Comparison of ENCODE assay signal across 9 cellular contexts in the genomic region with DNA sequence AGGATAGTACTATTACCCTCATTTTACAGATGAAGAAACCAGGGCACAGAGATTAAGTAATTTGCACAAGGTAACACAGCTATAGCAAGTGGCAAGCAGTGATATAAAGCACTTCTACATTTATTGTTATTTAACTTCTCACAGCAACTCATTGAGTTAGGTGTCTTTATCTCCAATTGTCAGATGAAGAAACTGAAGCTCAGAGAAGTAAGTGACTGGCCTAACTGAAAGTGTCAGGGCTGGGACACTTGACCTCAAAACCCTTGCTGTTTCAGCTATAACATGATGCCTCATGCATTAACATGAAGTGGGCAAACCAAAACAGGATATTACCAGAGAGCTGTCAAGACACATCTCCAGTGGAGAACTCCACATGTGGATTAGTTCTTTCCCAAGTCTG.
A peak's percentile ranks its signal among the peaks of the same experiment; 100 is the strongest.
DNase-seq lines count a peak whose midpoint lies in the region; ATAC-seq and TF ChIP-seq lines count a peak whose summit lies in the region.
"Had no signal": no experiment of that assay in that cellular context is flagged by ENCODE, and none has a peak within 500 bp of the region (broad histone marks: within the 10 kb centered on the region; RNA-seq: fewer than 3 reads in every experiment).

No MANE protein-coding gene starts in this region.

- H2BK5ac ChIP-seq in mesendoderm (ENCODE audit: low read length): no peak overlapping the region

- no peak overlapping the region for H3K27ac ChIP-seq in mesendoderm (ENCODE audit: low read depth, low read length)
- H3K27ac ChIP-seq in thyroid gland: no peak overlapping the region
- H3K27ac ChIP-seq in adrenal gland: no peak overlapping the region
- H3K27ac ChIP-seq in gastrocnemius medialis: no peak overlapping the region

- in situ Hi-C loops in gastrocnemius medialis (cut with MboI; ENCODE audit: low sequenced_read_pairs in 4 of 4): no loop called here

- no peak overlapping the region for H3K9ac ChIP-seq in mesendoderm (ENCODE audit: low read length)

- no peak overlapping the region for H2BK15ac ChIP-seq in mesendoderm (replicated peaks; ENCODE audit: low read depth)

- no peaks in the 10 kb centered on the region for H3K27me3 ChIP-seq in mesendoderm (ENCODE audit: insufficient read depth, low read length, poor library complexity)
- no peaks in the 10 kb centered on the region for H3K27me3 ChIP-seq in thyroid gland
- H3K27me3 ChIP-seq in adrenal gland: no peaks in the 10 kb centered on the region
- H3K27me3 ChIP-seq in gastrocnemius medialis: no peaks in the 10 kb centered on the region

- no peak overlapping the region for H2BK120ac ChIP-seq in mesendoderm (ENCODE audit: low read depth, low read length)

- H3K4me3 ChIP-seq in mesendoderm (ENCODE audit: low read length): no peak overlapping the region
- H3K4me3 ChIP-seq in thyroid gland (replicated peaks in 1 of 3): no peak overlapping the region
- no peak overlapping the region for H3K4me3 ChIP-seq in adrenal gland
- H3K4me3 ChIP-seq in gastrocnemius medialis: no peak overlapping the region

- no peaks in the 10 kb centered on the region for H3K9me3 ChIP-seq in thyroid gland
- no peaks in the 10 kb centered on the region for H3K9me3 ChIP-seq in adrenal gland (replicated peaks in 1 of 3)
- no peaks in the 10 kb centered on the region for H3K9me3 ChIP-seq in gastrocnemius medialis

- no peaks in the 10 kb centered on the region for H3K79me1 ChIP-seq in mesendoderm (ENCODE audit: low read length)

- H4K5ac ChIP-seq in mesendoderm (ENCODE audit: low read length): no peak overlapping the region

- H3K4me1 ChIP-seq in mesendoderm (ENCODE audit: control insufficient read depth, low read depth, low read length) (no peaks in the 10 kb centered on the region), thyroid gland (peaks cover 0 to 8% of the 10 kb centered on the region in 2 donors), adrenal gland (replicated peaks in 1 of 2) (no peaks in the 10 kb centered on the region), gastrocnemius medialis (peaks cover 9 to 16% of the 10 kb centered on the region in 2 donors)

- H3K79me2 ChIP-seq in mesendoderm (ENCODE audit: control insufficient read depth, insufficient read depth, low read length): no peaks in the 10 kb centered on the region

- TF ChIP-seq CTCF in thyroid gland (IDR thresholded peaks at IDR 0.05): no peak
- no peak for TF ChIP-seq CTCF in adrenal gland (IDR thresholded peaks at IDR 0.05)
- TF ChIP-seq CTCF in gastrocnemius medialis (IDR thresholded peaks at IDR 0.05 in 4 of 5, conservative IDR thresholded peaks at IDR 0.05 in 1 of 5): no peak

- no peak overlapping the region for H4K8ac ChIP-seq in mesendoderm (ENCODE audit: low read depth, low read length)

- H3K36me3 ChIP-seq in mesendoderm (ENCODE audit: control insufficient read depth, insufficient read depth, low read length) (no peaks in the 10 kb centered on the region), thyroid gland (no peaks in the 10 kb centered on the region), adrenal gland (replicated peaks in 1 of 2) (no peaks in the 10 kb centered on the region), gastrocnemius medialis (no peaks in the 10 kb centered on the region)

- H3K4ac ChIP-seq in mesendoderm (ENCODE audit: low read depth, low read length): no peak overlapping the region

- no peak overlapping the region for H2AK5ac ChIP-seq in mesendoderm (ENCODE audit: low read length)

- DNase-seq in mesendoderm: peak; percentile 58
- DNase-seq in thyroid gland: no peak
- DNase-seq in adrenal gland: no peak
- DNase-seq in gastrocnemius medialis: no peak
- DNase-seq in Right ventricle myocardium superior: no peak
- DNase-seq: EL had no signal

- H3K18ac ChIP-seq in mesendoderm (ENCODE audit: low read length): no peak overlapping the region

- H3K56ac ChIP-seq in mesendoderm (ENCODE audit: low read length): no peak overlapping the region

- ATAC-seq in GM18873 (IDR thresholded peaks at IDR 0.05; ENCODE audit: low FRiP score, unreplicated experiment): peak; percentile 94
- ATAC-seq in GM21737 (IDR thresholded peaks at IDR 0.05; ENCODE audit: unreplicated experiment): peak; percentile 87
- peak; percentile 90 for ATAC-seq in HG03460 (IDR thresholded peaks at IDR 0.05; ENCODE audit: unreplicated experiment)
- ATAC-seq in gastrocnemius medialis: no peak
- no peak for ATAC-seq in Right ventricle myocardium superior (ENCODE audit: poor library complexity)

- H3K4me2 ChIP-seq in mesendoderm (ENCODE audit: low read length): no peak overlapping the region

- intact Hi-C loops in thyroid gland (cut with DNase I) (no loop called here), adrenal gland (cut with DNase I) (no loop called here), gastrocnemius medialis (cut with DNase I; ENCODE audit: low total_unique reads) (no loop called here), Right ventricle myocardium superior (cut with DNase I) (no loop called here)

- TF ChIP-seq POLR2A in thyroid gland (IDR thresholded peaks at IDR 0.05): no peak
- no peak for TF ChIP-seq POLR2A in adrenal gland (IDR thresholded peaks at IDR 0.05)
- no peak for TF ChIP-seq POLR2A in gastrocnemius medialis (IDR thresholded peaks at IDR 0.05)

- no peak overlapping the region for H3K23ac ChIP-seq in mesendoderm (ENCODE audit: low read length)

Comparison
In these comparisons a context has a peak if more than half of its experiments do, and no peak if none do; other contexts are left out.
1. ATAC-seq: peak in GM18873 (single experiment), GM21737 (single experiment) and HG03460 (single experiment); none in gastrocnemius medialis (0 of 2) and Right ventricle myocardium superior (single experiment).